14 cellular contexts compared by ENCODE assay signal in the genomic region with DNA sequence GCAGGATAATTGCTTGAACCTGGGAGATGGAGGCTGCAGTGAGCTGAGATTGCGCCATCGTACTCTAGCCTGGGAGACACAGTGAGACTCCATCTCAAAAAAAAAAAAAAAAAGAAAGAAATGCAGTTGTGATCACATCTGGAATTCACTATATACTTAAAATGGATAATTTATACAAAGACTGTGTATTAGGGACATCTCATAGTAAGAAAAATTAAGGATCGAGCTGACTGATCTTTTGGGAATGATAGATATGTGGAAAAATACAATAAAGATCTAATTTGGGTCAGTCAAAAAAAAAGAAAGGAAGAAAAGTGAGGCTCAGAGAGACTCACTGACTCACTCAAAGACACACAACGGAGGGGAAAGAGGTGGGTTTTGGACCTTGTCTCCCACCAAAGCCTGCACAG.
DNase-seq lines count a peak whose midpoint lies in the region; ATAC-seq and TF ChIP-seq lines count a peak whose summit lies in the region.
"Had no signal": no experiment of that assay in that cellular context is flagged by ENCODE, and none has a peak within 500 bp of the region (broad histone marks: within the 10 kb centered on the region; RNA-seq: fewer than 3 reads in every experiment).

No MANE protein-coding gene starts in this region.

- H4K20me1 ChIP-seq in SK-N-SH (ENCODE audit: insufficient read depth), result peaks cover 98% of the 10 kb centered on the region

- H3K4me3 ChIP-seq in AG10803 (ENCODE audit: low read length), result no peak overlapping the region
- no peak overlapping the region for H3K4me3 ChIP-seq in SK-N-SH (ENCODE audit: low read depth in 2 of 2, low read length in 1 of 2)
- no peak overlapping the region for H3K4me3 ChIP-seq in esophagus muscularis mucosa
- H3K4me3 ChIP-seq in rectal smooth muscle tissue (ENCODE audit: low read length), result no peak overlapping the region
- H3K4me3 ChIP-seq: BLaER1 treated with 17β-estradiol and CSF1 and Interleukin-3, amounts not matched to agents 10 nM and 100 nM had no signal

- POLR2A ChIA-PET in SK-N-SH (lab: Yijun Ruan, JAX), result interaction anchor here (0.8 kb wide), 1 partner anchor 29 kb away, joined by 3 read pairs; no protein-coding TSS in a partner anchor

- H3K9me2 ChIP-seq in SK-N-SH, result no peaks in the 10 kb centered on the region

- in situ Hi-C loops in KBM-7 (cut with MboI; ENCODE audit: low pct_unique_long_range_greater_than_20kb, low sequenced_read_pairs), result no loop called here

- H3K4me1 ChIP-seq in SK-N-SH (ENCODE audit: control insufficient read depth in 1 of 2, insufficient read depth in 2 of 2, low read depth in 1 of 2, low read length in 1 of 2), result peaks cover 13 to 29% of the 10 kb centered on the region in 2 experiments; a peak in 3 of 4 replicates
- H3K4me1 ChIP-seq in esophagus muscularis mucosa, result peaks cover 50 to 98% (median 96%) of the 10 kb centered on the region in 4 donors
- peaks cover 51% of the 10 kb centered on the region for H3K4me1 ChIP-seq in rectal smooth muscle tissue (ENCODE audit: control insufficient read depth, insufficient read depth, low read length)

- H3F3A ChIP-seq in SK-N-SH (replicated peaks; ENCODE audit: insufficient read depth), result peaks cover 28% of the 10 kb centered on the region

- peak overlapping the region; percentile 65 for H3K4me2 ChIP-seq in SK-N-SH

- ATAC-seq in GM19035 (IDR thresholded peaks at IDR 0.05; ENCODE audit: unreplicated experiment), result no peak
- ATAC-seq in GM18861 (IDR thresholded peaks at IDR 0.05; ENCODE audit: unreplicated experiment), result no peak
- ATAC-seq: activated T-helper 17 cell treated with anti-CD3 and anti-CD28 coated beads, Interleukin-2, amount 50 U/mL, for 72 hours had no signal

- no peak for TF ChIP-seq RAD21 in SK-N-SH (IDR thresholded peaks at IDR 0.05; ENCODE audit: low read length)

- H3K9ac ChIP-seq in SK-N-SH, result peak overlapping the region; percentile 38; the same call in 1 of the 2 replicates
- no peak overlapping the region for H3K9ac ChIP-seq in rectal smooth muscle tissue (ENCODE audit: low read length)

- H3K79me2 ChIP-seq in SK-N-SH (ENCODE audit: insufficient read depth), result peaks cover 100% of the 10 kb centered on the region

- H3K27ac ChIP-seq in SK-N-SH (ENCODE audit: low read depth in 2 of 2, low read length in 1 of 2) (peak overlapping the region; percentile 17 to 91; a peak in 2 of 4 replicates), esophagus muscularis mucosa (replicated peaks in 1 of 4) (peak overlapping the region; percentile 46 to 77 (median 58)), rectal smooth muscle tissue (ENCODE audit: low read depth, low read length) (peak overlapping the region; percentile 2)

- H3K9me3 ChIP-seq in SK-N-SH (no peaks in the 10 kb centered on the region), esophagus muscularis mucosa (no peaks in the 10 kb centered on the region)
- H3K9me3 ChIP-seq: BLaER1 treated with 17β-estradiol and CSF1 and Interleukin-3, amounts not matched to agents 10 nM and 100 nM had no signal

- H3K27me3 ChIP-seq in SK-N-SH (ENCODE audit: insufficient read depth), result no peaks in the 10 kb centered on the region
- no peaks in the 10 kb centered on the region for H3K27me3 ChIP-seq in esophagus muscularis mucosa
- H3K27me3 ChIP-seq in rectal smooth muscle tissue (ENCODE audit: control insufficient read depth, insufficient read depth, low read length), result no peaks in the 10 kb centered on the region
- H3K27me3 ChIP-seq: BLaER1 treated with 17β-estradiol and CSF1 and Interleukin-3, amounts not matched to agents 10 nM and 100 nM had no signal

- TF ChIP-seq POLR2A in esophagus muscularis mucosa (IDR thresholded peaks at IDR 0.05; ENCODE audit: low read depth), result no peak

- intact Hi-C loops in esophagus muscularis mucosa (cut with DNase I), result no loop called here

- DNase-seq in AG10803 (ENCODE audit: low read depth), result peak; percentile 91
- no peak for DNase-seq in SK-N-SH
- no peak for DNase-seq in esophagus muscularis mucosa (ENCODE audit: extremely low spot score)
- DNase-seq in KBM-7, result no peak
- DNase-seq in NCI-H526 treated with DMSO at 0.1 percent for 48 hours (lab: John Stamatoyannopoulos, UW), result no peak
- DNase-seq: activated CD4-positive, CD25-positive, alpha-beta regulatory T cell treated with anti-CD3 and anti-CD28 coated beads, Interleukin-2, amount 50 U/mL, for 72 hours; central memory CD4-positive, alpha-beta T cell; left cardiac atrium; NCI-H187 had no signal

- H3K36me3 ChIP-seq in SK-N-SH (replicated peaks in 1 of 2; ENCODE audit: control insufficient read depth in 1 of 2, insufficient read depth in 2 of 2, low read length in 1 of 2), result peaks cover 3 to 8% of the 10 kb centered on the region in 2 experiments
- H3K36me3 ChIP-seq in esophagus muscularis mucosa, result no peaks in the 10 kb centered on the region
- H3K36me3 ChIP-seq in rectal smooth muscle tissue (ENCODE audit: control insufficient read depth, insufficient read depth, low read length), result no peaks in the 10 kb centered on the region

- no peak overlapping the region for H2AFZ ChIP-seq in SK-N-SH (ENCODE audit: low read depth)

- TF ChIP-seq EP300 in SK-N-SH (IDR thresholded peaks at IDR 0.05; ENCODE audit: borderline replicate concordance in 1 of 2, low read depth in 1 of 2, low read length in 1 of 2) (no peak), esophagus muscularis mucosa (IDR thresholded peaks at IDR 0.05) (no peak)

- CTCF ChIA-PET in SK-N-SH (lab: Yijun Ruan, JAX), result interaction anchor here (1.5 kb wide), 1 partner anchor 16 kb away, joined by 4 read pairs; no protein-coding TSS in a partner anchor

- no peak for TF ChIP-seq CTCF in AG10803 (conservative IDR thresholded peaks at IDR 0.05; ENCODE audit: low read length)
- no peak for TF ChIP-seq CTCF in SK-N-SH (IDR thresholded peaks at IDR 0.05)
- no peak for TF ChIP-seq CTCF in esophagus muscularis mucosa (IDR thresholded peaks at IDR 0.05)

- 50% methylated on average over 4 of the region's 4 CpGs for WGBS in SK-N-SH (ENCODE audit: low lambda C conversion rate)
- WGBS in esophagus muscularis mucosa, result 70% methylated on average over 4 of the region's 4 CpGs

TF ChIP-seq in SK-N-SH, 30 proteins besides CTCF, POLR2A, EP300 and RAD21:
- TF ChIP-seq GABPA (IDR thresholded peaks at IDR 0.05; ENCODE audit: low read depth) (no peak), JUND (IDR thresholded peaks at IDR 0.05) (peak; percentile 21; the same call in 1 of the 2 replicates), TCF12 (IDR thresholded peaks at IDR 0.05) (peak; percentile 19)

Comparison
In these comparisons a context has a peak if more than half of its experiments do, and no peak if none do; other contexts are left out.
1. H3K27ac ChIP-seq: peak in every context shown above with its lines; median percentile 58 in esophagus muscularis mucosa; 54 in SK-N-SH; 2 in rectal smooth muscle tissue.